In the genomic region with DNA sequence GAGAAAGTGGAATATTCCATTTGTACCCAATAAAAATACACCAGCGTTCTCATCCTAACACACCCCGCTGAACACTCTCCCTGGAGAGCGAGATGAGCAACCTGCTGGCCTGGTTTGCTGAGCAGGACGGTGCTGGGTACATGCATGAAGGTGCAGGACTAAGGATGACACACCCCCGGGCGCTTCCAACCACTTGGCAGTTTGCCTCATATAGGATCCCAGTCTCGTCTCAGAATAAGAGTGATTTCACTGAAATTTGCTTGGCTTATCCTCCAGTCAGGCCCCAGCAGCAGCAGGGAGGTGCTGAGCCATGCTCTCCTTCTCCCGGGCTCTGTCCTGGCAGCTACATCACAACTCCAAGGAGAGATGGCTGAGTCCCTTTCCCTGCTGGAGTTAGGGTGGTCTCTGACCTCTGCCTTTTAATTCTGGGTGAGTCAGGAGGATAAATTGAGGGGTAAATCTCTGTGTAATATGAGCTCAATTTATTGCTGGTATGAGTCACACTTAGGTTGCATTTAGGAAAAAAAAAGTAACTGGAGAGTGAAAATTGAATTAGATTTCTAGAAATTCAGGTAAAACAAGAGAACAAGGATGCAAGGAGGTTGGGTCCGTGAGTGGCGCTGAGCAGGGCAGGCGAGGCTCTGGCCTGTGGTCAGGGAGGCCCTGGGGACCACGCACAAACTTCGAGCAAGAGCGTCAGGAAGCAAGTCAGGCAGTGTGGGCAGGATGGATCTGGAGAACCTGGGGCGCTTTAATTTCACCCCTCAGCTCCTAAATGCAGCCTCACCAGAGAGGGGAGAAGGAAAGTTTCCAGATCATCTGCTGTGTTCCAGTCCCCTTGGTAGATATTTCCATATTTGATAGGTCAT, we compare ENCODE assay signal across 15 cellular contexts.
"Had no signal": no experiment of that assay in that cellular context is flagged by ENCODE, and none has a peak within 500 bp of the region (broad histone marks: within the 10 kb centered on the region; RNA-seq: fewer than 3 reads in every experiment).

No MANE protein-coding gene starts in this region.

- DNase-seq: activated CD4-positive, alpha-beta T cell treated with anti-CD3 and anti-CD28 coated beads for 48 hours; activated CD8-positive, alpha-beta T cell treated with anti-CD3 and anti-CD28 coated beads for 36 hours; activated effector memory CD4-positive, alpha-beta T cell treated with Interleukin-2 at 50 U/mL for 16 hours; activated T-cell treated with anti-CD3 and anti-CD28 coated beads, Interleukin-2, amount 50 U/mL, for 4 hours; adrenal gland; dermis blood vessel endothelial cell; erythroblast; left ventricle myocardium inferior; mucosa of descending colon; naive thymus-derived CD4-positive, alpha-beta T cell; pancreas; stimulated activated CD4-positive, alpha-beta T cell treated with anti-CD3 and anti-CD28 coated beads, Interleukin-1b, Interleukin-23, amount 100 ng/mL, for 48 hours; thyroid gland had no signal

- H3K4me3 ChIP-seq: adrenal gland, hepatocyte, left ventricle myocardium inferior, mucosa of descending colon, pancreas, thyroid gland had no signal

- H3K4me1 ChIP-seq: adrenal gland, left ventricle myocardium inferior, pancreas, thyroid gland had no signal

- H3K27ac ChIP-seq: adrenal gland, hepatocyte, left ventricle myocardium inferior, pancreas, thyroid gland had no signal

- H3K9me3 ChIP-seq: adrenal gland, mucosa of descending colon, pancreas, thyroid gland had no signal

- FAIRE-seq: pancreas had no signal

- H3K36me3 ChIP-seq: adrenal gland, left ventricle myocardium inferior, pancreas, thyroid gland had no signal

- ATAC-seq: activated CD8-positive, alpha-beta T cell treated with anti-CD3 and anti-CD28 coated beads for 36 hours; activated T-cell treated with anti-CD3 and anti-CD28 coated beads, Interleukin-2, amount 50 U/mL, for 4 hours; mucosa of descending colon; naive thymus-derived CD4-positive, alpha-beta T cell; pancreas; stimulated activated memory B cell treated with anti-CD40 and anti-IgM and Interleukin-4, amounts not matched to agents 10 μg/mL and 1 μg/mL and 100 μg/mL, for 72 hours had no signal
